In the genomic region with DNA sequence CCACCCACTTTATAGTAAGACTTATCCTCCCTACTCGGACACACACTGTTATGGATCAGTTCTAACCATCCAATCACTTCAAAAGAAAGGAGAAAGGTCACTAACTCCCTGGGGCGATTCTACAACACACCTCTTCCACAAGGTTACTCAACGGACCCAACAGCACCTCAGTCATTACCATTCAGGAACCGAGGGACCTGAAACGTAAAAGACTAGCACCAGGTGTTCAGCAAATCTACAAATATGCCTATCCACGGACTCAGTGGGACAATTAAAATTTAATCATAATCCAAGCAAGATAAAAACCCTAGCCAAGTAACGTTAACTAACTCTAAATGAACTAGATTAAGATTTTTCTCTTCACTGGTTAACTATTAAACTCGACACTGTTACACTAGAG, we compare ENCODE assay signal across 9 cellular contexts. TPM values are rescaled to one million over a fixed set of nuclear protein-coding genes. Genes with fewer than 3 reads are reported as not detected.
DNase-seq lines count a peak whose midpoint lies in the region; ATAC-seq and TF ChIP-seq lines count a peak whose summit lies in the region.
"Had no signal": no experiment of that assay in that cellular context is flagged by ENCODE, and none has a peak within 500 bp of the region (broad histone marks: within the 10 kb centered on the region; RNA-seq: fewer than 3 reads in every experiment).

No MANE protein-coding gene starts in this region.

- ATAC-seq in lower lobe of right lung (no peak), upper lobe of right lung (no peak), HG02981 (IDR thresholded peaks at IDR 0.05; ENCODE audit: unreplicated experiment) (no peak), HG02840 (IDR thresholded peaks at IDR 0.05; ENCODE audit: low FRiP score, unreplicated experiment) (no peak)
- ATAC-seq in activated CD4-positive, CD25-positive, alpha-beta regulatory T cell treated with anti-CD3 and anti-CD28 coated beads, Interleukin-2, amount 50 U/mL, for 24 hours, result no peak

- H3K27me3 ChIP-seq in lower lobe of right lung (ENCODE audit: low read depth), result no peaks in the 10 kb centered on the region
- no peaks in the 10 kb centered on the region for H3K27me3 ChIP-seq in upper lobe of right lung

- H3K4me1 Mint-ChIP-seq in activated naive CD4-positive, alpha-beta T cell treated with anti-CD3 and anti-CD28 coated beads, Interleukin-2, amount 50 U/mL, for 24 hours, result peaks cover 57% of the 10 kb centered on the region

- intact Hi-C loops in lower lobe of right lung (cut with DNase I) (no loop called here), upper lobe of right lung (cut with DNase I) (no loop called here)

- H3K27ac Mint-ChIP-seq in activated naive CD4-positive, alpha-beta T cell treated with anti-CD3 and anti-CD28 coated beads, Interleukin-2, amount 50 U/mL, for 24 hours, result peak overlapping the region; percentile 93

- DNase-seq in activated naive CD4-positive, alpha-beta T cell (lab: John Stamatoyannopoulos, UW), result no peak
- peak; percentile 22 for DNase-seq in astrocyte of the hippocampus (ENCODE audit: low read depth, low spot score)
- DNase-seq in lower lobe of right lung, result no peak
- DNase-seq in upper lobe of right lung, result no peak

- H3K36me3 ChIP-seq in lower lobe of right lung (peaks cover 37% of the 10 kb centered on the region), upper lobe of right lung (peaks cover 40% of the 10 kb centered on the region)

- peaks cover 43% of the 10 kb centered on the region for H3K4me1 ChIP-seq in lower lobe of right lung
- H3K4me1 ChIP-seq in upper lobe of right lung, result peaks cover 38% of the 10 kb centered on the region

- no peaks in the 10 kb centered on the region for H3K9me3 ChIP-seq in lower lobe of right lung
- H3K9me3 ChIP-seq in upper lobe of right lung, result no peaks in the 10 kb centered on the region

- no peaks in the 10 kb centered on the region for H3K9me3 Mint-ChIP-seq in activated naive CD4-positive, alpha-beta T cell treated with anti-CD3 and anti-CD28 coated beads, Interleukin-2, amount 50 U/mL, for 24 hours

- no peak for TF ChIP-seq CTCF in lower lobe of right lung (IDR thresholded peaks at IDR 0.05)
- TF ChIP-seq CTCF in upper lobe of right lung (IDR thresholded peaks at IDR 0.05), result no peak

- peaks cover 33% of the 10 kb centered on the region for H3K36me3 Mint-ChIP-seq in activated naive CD4-positive, alpha-beta T cell treated with anti-CD3 and anti-CD28 coated beads, Interleukin-2, amount 50 U/mL, for 24 hours

- H3K27me3 Mint-ChIP-seq in activated naive CD4-positive, alpha-beta T cell treated with anti-CD3 and anti-CD28 coated beads, Interleukin-2, amount 50 U/mL, for 24 hours, result no peaks in the 10 kb centered on the region

- peak overlapping the region; percentile 97 for H3K4me3 Mint-ChIP-seq in activated naive CD4-positive, alpha-beta T cell treated with anti-CD3 and anti-CD28 coated beads, Interleukin-2, amount 50 U/mL, for 24 hours

- peak overlapping the region; percentile 94 for H3K27ac ChIP-seq in lower lobe of right lung
- peak overlapping the region; percentile 95 for H3K27ac ChIP-seq in upper lobe of right lung

- H3K4me3 ChIP-seq in lower lobe of right lung (peak overlapping the region; percentile 96), upper lobe of right lung (peak overlapping the region; percentile 77)

RNA-seq across cellular contexts. Expression of gene HNRNPUL2, which starts 1.6 kb away (rescaled TPM):
- total RNA-seq in lower lobe of right lung (46.1 TPM), upper lobe of right lung (43.1 TPM)

RNA-seq across cellular contexts. Expression of gene TTC9C, which starts 2.6 kb away (rescaled TPM):
- 24.3 TPM for total RNA-seq in lower lobe of right lung
- 31.3 TPM for total RNA-seq in upper lobe of right lung

RNA-seq across cellular contexts. Expression of gene GNG3, which starts 18.2 kb away (rescaled TPM):
- total RNA-seq in lower lobe of right lung (not detected), upper lobe of right lung (not detected)
- total RNA-seq: activated CD8-positive, alpha-beta memory T cell treated with anti-CD3 and anti-CD28 coated beads for 36 hours had no signal

RNA-seq across cellular contexts. Expression of gene BSCL2, which starts 18.5 kb away (rescaled TPM):
- total RNA-seq in lower lobe of right lung (87.0 TPM), upper lobe of right lung (65.6 TPM)

RNA-seq across cellular contexts. Expression of gene ZBTB3, which starts 28.3 kb away (rescaled TPM):
- total RNA-seq in lower lobe of right lung, result 11.6 TPM
- total RNA-seq in upper lobe of right lung, result 12.5 TPM
